ENCODE assay signal across 21 cellular contexts in genomic region chr6:129207832-129208231, GRCh38.
"Had no signal": no experiment of that assay in that cellular context is flagged by ENCODE, and none has a peak within 500 bp of the region (broad histone marks: within the 10 kb centered on the region; RNA-seq: fewer than 3 reads in every experiment).

No MANE protein-coding gene starts in this region.

- H3K4me3 ChIP-seq: MG63 had no signal

- H3K4me1 Mint-ChIP-seq: activated CD4-positive, alpha-beta memory T cell treated with anti-CD3 and anti-CD28 coated beads, Interleukin-2, amount 10 ng/mL, durations not matched to agents 7 days and 5 days; activated naive CD4-positive, alpha-beta T cell treated with anti-CD3 and anti-CD28 coated beads, Interleukin-2, amount 10 ng/mL, durations not matched to agents 7 days and 5 days; activated naive CD8-positive, alpha-beta T cell treated with anti-CD3 and anti-CD28 coated beads for 36 hours; activated T-helper 17 cell treated with anti-CD3 and anti-CD28 coated beads, Interleukin-2, amount 50 U/mL, for 72 hours; central memory CD8-positive, alpha-beta T cell had no signal

- H3K4me2 ChIP-seq: KMS-11 had no signal

- H3K36me3 Mint-ChIP-seq: activated naive CD4-positive, alpha-beta T cell treated with anti-CD3 and anti-CD28 coated beads, Interleukin-2, amount 10 ng/mL, durations not matched to agents 7 days and 5 days; activated naive CD8-positive, alpha-beta T cell treated with anti-CD3 and anti-CD28 coated beads for 36 hours had no signal

- ATAC-seq: activated T-helper 17 cell treated with anti-CD3 and anti-CD28 coated beads, Interleukin-2, amount 50 U/mL, for 72 hours; T-helper 17 cell had no signal

- H3K27me3 ChIP-seq: MG63 had no signal

- H3K36me3 ChIP-seq: MG63 had no signal

- H3K9ac ChIP-seq: KMS-11 had no signal

- H3K9me3 Mint-ChIP-seq: activated CD4-positive, alpha-beta memory T cell treated with anti-CD3 and anti-CD28 coated beads, Interleukin-2, amount 10 ng/mL, durations not matched to agents 7 days and 5 days; activated naive CD4-positive, alpha-beta T cell treated with anti-CD3 and anti-CD28 coated beads, Interleukin-2, amount 10 ng/mL, durations not matched to agents 7 days and 5 days; activated naive CD8-positive, alpha-beta T cell treated with anti-CD3 and anti-CD28 coated beads for 36 hours; activated T-helper 17 cell treated with anti-CD3 and anti-CD28 coated beads, Interleukin-2, amount 50 U/mL, for 72 hours; central memory CD8-positive, alpha-beta T cell had no signal

- H3K27ac Mint-ChIP-seq: activated CD4-positive, alpha-beta memory T cell treated with anti-CD3 and anti-CD28 coated beads, Interleukin-2, amount 10 ng/mL, durations not matched to agents 7 days and 5 days; activated naive CD4-positive, alpha-beta T cell treated with anti-CD3 and anti-CD28 coated beads, Interleukin-2, amount 10 ng/mL, durations not matched to agents 7 days and 5 days; activated naive CD8-positive, alpha-beta T cell treated with anti-CD3 and anti-CD28 coated beads for 36 hours; activated T-helper 17 cell treated with anti-CD3 and anti-CD28 coated beads, Interleukin-2, amount 50 U/mL, for 72 hours; T-helper 17 cell had no signal

- DNase-seq: activated CD4-positive, alpha-beta memory T cell treated with anti-CD3 and anti-CD28 coated beads, Interleukin-2, amount 10 ng/mL, durations not matched to agents 7 days and 5 days; activated CD4-positive, alpha-beta T cell treated with anti-CD3 and anti-CD28 coated beads, Interleukin-2, amount 50 U/mL, for 1 hour; activated CD4-positive, CD25-positive, alpha-beta regulatory T cell; activated gamma-delta T cell; activated naive CD4-positive, alpha-beta T cell treated with anti-CD3 and anti-CD28 coated beads, Interleukin-2, amount 10 ng/mL, durations not matched to agents 7 days and 5 days; activated naive CD8-positive, alpha-beta T cell treated with anti-CD3 and anti-CD28 coated beads for 36 hours; activated T-cell treated with anti-CD3 and anti-CD28 coated beads for 4 hours; activated T-cell treated with anti-CD3 and anti-CD28 coated beads, Interleukin-2, amount 50 U/mL, for 48 hours; MG63; MV-4-11; NCI-H1092 treated with DMSO at 0.1 percent for 48 hours; NCI-H1417 treated with DMSO at 0.1 percent for 48 hours; NCI-H1694; NCI-H2029; NCI-H510A treated with DMSO at 0.1 percent for 48 hours; SHP77 treated with DMSO at 0.1 percent for 48 hours; T-helper 17 cell; T-helper 9 cell had no signal

- H3K9me3 ChIP-seq: MG63 had no signal

- H3K4me3 Mint-ChIP-seq: activated CD4-positive, alpha-beta memory T cell treated with anti-CD3 and anti-CD28 coated beads, Interleukin-2, amount 10 ng/mL, durations not matched to agents 7 days and 5 days; activated naive CD4-positive, alpha-beta T cell treated with anti-CD3 and anti-CD28 coated beads, Interleukin-2, amount 10 ng/mL, durations not matched to agents 7 days and 5 days; activated naive CD8-positive, alpha-beta T cell treated with anti-CD3 and anti-CD28 coated beads for 36 hours; activated T-helper 17 cell treated with anti-CD3 and anti-CD28 coated beads, Interleukin-2, amount 50 U/mL, for 72 hours; central memory CD8-positive, alpha-beta T cell; T-helper 17 cell had no signal

- H3K27ac ChIP-seq: KMS-11 had no signal
